ENCODE assay signal across 10 cellular contexts in the genomic region with DNA sequence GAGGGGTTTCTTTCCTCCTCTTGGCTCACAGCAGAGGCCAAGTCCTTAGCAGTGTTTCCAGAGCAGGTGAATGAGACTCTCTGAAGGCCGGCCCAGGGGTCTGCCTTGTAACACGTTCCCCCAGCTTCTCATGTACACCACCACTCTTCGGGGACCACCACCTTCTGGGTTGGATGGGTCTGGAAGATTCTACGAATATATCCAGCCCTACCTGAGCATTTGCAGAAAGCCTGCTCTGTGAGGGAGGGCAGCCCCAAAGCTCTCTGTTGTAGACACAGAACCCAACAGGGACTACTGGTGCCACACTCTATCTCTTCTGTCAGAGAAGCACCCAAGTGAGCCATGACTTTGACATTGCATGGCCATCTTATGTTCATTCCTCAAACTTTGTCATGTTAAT.
DNase-seq lines count a peak whose midpoint lies in the region; ATAC-seq and TF ChIP-seq lines count a peak whose summit lies in the region.
"Had no signal": no experiment of that assay in that cellular context is flagged by ENCODE, and none has a peak within 500 bp of the region (broad histone marks: within the 10 kb centered on the region; RNA-seq: fewer than 3 reads in every experiment).

No MANE protein-coding gene starts in this region.

- peak overlapping the region; percentile 83 to 90 (median 86) for H3K4me3 Mint-ChIP-seq in CD4-positive, alpha-beta memory T cell
- peak overlapping the region; percentile 7 to 95 (median 83) for H3K4me3 Mint-ChIP-seq in IgD-negative memory B cell

- intact Hi-C loops in CD4-positive, alpha-beta memory T cell (cut with micrococcal nuclease): loop anchor here (1.0 to 2.0 kb wide), 3 partner anchors 9 to 32 kb away; no protein-coding TSS in a partner anchor
- intact Hi-C loops in ascending aorta (cut with DNase I): loop anchor here (5.0 to 10.0 kb wide), 5 partner anchors 76 to 612 kb away; partner anchors contain the start of gene CREG1

- H2BK5ac ChIP-seq in neuronal stem cell (ENCODE audit: low read length): no peak overlapping the region

- no peak overlapping the region for H3K23ac ChIP-seq in neuronal stem cell (ENCODE audit: low read depth, low read length, poor library complexity)

- H3K14ac ChIP-seq in neuronal stem cell (ENCODE audit: low read length): no peak overlapping the region

- no peak overlapping the region for H3K18ac ChIP-seq in neuronal stem cell (ENCODE audit: low read length)

- H3K4me1 Mint-ChIP-seq in CD4-positive, alpha-beta memory T cell: peaks cover 55 to 82% (median 64%) of the 10 kb centered on the region in 4 donors
- peaks cover 0 to 7% (median 0%) of the 10 kb centered on the region in 3 donors for H3K4me1 Mint-ChIP-seq in IgD-negative memory B cell

- no peaks in the 10 kb centered on the region for H3K9me3 Mint-ChIP-seq in CD4-positive, alpha-beta memory T cell
- H3K9me3 Mint-ChIP-seq in IgD-negative memory B cell: peaks cover 0 to 2% (median 0%) of the 10 kb centered on the region in 3 donors

- H2AFZ ChIP-seq in neuronal stem cell (ENCODE audit: low read length): no peak overlapping the region

- H4K8ac ChIP-seq in neuronal stem cell (ENCODE audit: low read depth, low read length): no peak overlapping the region

- no peaks in the 10 kb centered on the region for H3K27me3 ChIP-seq in CD4-positive, alpha-beta memory T cell (ENCODE audit: insufficient read depth, low read length)
- H3K27me3 ChIP-seq in ascending aorta (no peaks in the 10 kb centered on the region), neuronal stem cell (ENCODE audit: control insufficient read depth in 3 of 3, insufficient read depth in 3 of 3, low read depth in 1 of 3, low read length in 3 of 3) (no peaks in the 10 kb centered on the region)
- H3K27me3 ChIP-seq: MG63 had no signal

- H3K79me1 ChIP-seq in neuronal stem cell (ENCODE audit: low read depth, low read length): no peaks in the 10 kb centered on the region

- H3K9ac ChIP-seq in neuronal stem cell (ENCODE audit: low read depth, low read length, poor library complexity): no peak overlapping the region

- H3K4me1 ChIP-seq in CD4-positive, alpha-beta memory T cell (ENCODE audit: insufficient read depth, low read length): peaks cover 83% of the 10 kb centered on the region
- H3K4me1 ChIP-seq in ascending aorta (peaks cover 0 to 4% of the 10 kb centered on the region in 2 donors), neuronal stem cell (ENCODE audit: control insufficient read depth in 2 of 2, insufficient read depth in 1 of 2, low read depth in 1 of 2, low read length in 2 of 2) (peaks cover 9 to 10% of the 10 kb centered on the region in 2 donors)

- peaks cover 8 to 39% of the 10 kb centered on the region in 2 donors for H3K36me3 Mint-ChIP-seq in CD4-positive, alpha-beta memory T cell
- H3K36me3 Mint-ChIP-seq in IgD-negative memory B cell: no peaks in the 10 kb centered on the region

- H3K4me3 ChIP-seq in CD4-positive, alpha-beta memory T cell (ENCODE audit: low read length in 2 of 2): peak overlapping the region in 1 of 2 donors; percentile 85
- H3K4me3 ChIP-seq in ascending aorta: peak overlapping the region in 1 of 2 donors; percentile 82
- no peak overlapping the region for H3K4me3 ChIP-seq in neuronal stem cell (ENCODE audit: low read length in 2 of 2)

- TF ChIP-seq CTCF in ascending aorta (IDR thresholded peaks at IDR 0.05): no peak

- H3K36me3 ChIP-seq in CD4-positive, alpha-beta memory T cell (ENCODE audit: insufficient read depth, low read length): peaks cover 4% of the 10 kb centered on the region
- no peaks in the 10 kb centered on the region for H3K36me3 ChIP-seq in ascending aorta
- H3K36me3 ChIP-seq in neuronal stem cell (replicated peaks in 1 of 2; ENCODE audit: control insufficient read depth in 2 of 2, insufficient read depth in 2 of 2, low read length in 2 of 2): no peaks in the 10 kb centered on the region
- H3K36me3 ChIP-seq: MG63 had no signal

- no peak overlapping the region for H4K91ac ChIP-seq in neuronal stem cell (ENCODE audit: low read depth, low read length, poor library complexity)

- H3K4me2 ChIP-seq in neuronal stem cell (ENCODE audit: insufficient read depth, low read length, poor library complexity, severe bottlenecking): no peak overlapping the region

- ATAC-seq in GM21515 (IDR thresholded peaks at IDR 0.05; ENCODE audit: unreplicated experiment): no peak

- peak overlapping the region; percentile 88 for H3K27ac ChIP-seq in CD4-positive, alpha-beta memory T cell (ENCODE audit: low read depth, low read length)
- H3K27ac ChIP-seq in ascending aorta (peak overlapping the region; percentile 88 to 91), neuronal stem cell (replicated peaks; ENCODE audit: low read length) (no peak overlapping the region)

- peak overlapping the region; percentile 90 to 98 (median 96) for H3K27ac Mint-ChIP-seq in CD4-positive, alpha-beta memory T cell
- H3K27ac Mint-ChIP-seq in IgD-negative memory B cell: peak overlapping the region in 1 of 3 donors; percentile 93

- WGBS in neuronal stem cell (ENCODE audit: extremely low coverage in 2 of 2, insufficient read length in 2 of 2, insufficient replicate concordance in 1 of 2), 2 donors: no CpG with 5 or more reads among the region's 4 CpGs

- no peak overlapping the region for H2BK12ac ChIP-seq in neuronal stem cell (ENCODE audit: low read length)

- H2BK120ac ChIP-seq in neuronal stem cell (ENCODE audit: low read depth, low read length): no peak overlapping the region

- no peaks in the 10 kb centered on the region for H3K9me3 ChIP-seq in CD4-positive, alpha-beta memory T cell (ENCODE audit: control insufficient read depth in 1 of 2, low read length in 2 of 2)
- no peaks in the 10 kb centered on the region for H3K9me3 ChIP-seq in ascending aorta
- no peaks in the 10 kb centered on the region for H3K9me3 ChIP-seq in neuronal stem cell (replicated peaks in 1 of 2; ENCODE audit: control insufficient read depth in 2 of 2, insufficient read depth in 1 of 2, low read depth in 1 of 2, low read length in 2 of 2)
- H3K9me3 ChIP-seq: MG63 had no signal

- H2AK5ac ChIP-seq in neuronal stem cell (ENCODE audit: low read depth, low read length): peak overlapping the region; percentile 16

- no peak for DNase-seq in CD4-positive, alpha-beta memory T cell
- DNase-seq in ascending aorta (ENCODE audit: low spot score in 2 of 2) (no peak), neuronal stem cell (ENCODE audit: low spot score) (no peak), NCI-H446 treated with DMSO at 0.1 percent for 48 hours (lab: John Stamatoyannopoulos, UW) (no peak), GOT3 (lab: John Stamatoyannopoulos, UW) (no peak), kidney glomerular epithelial cell (lab: John Stamatoyannopoulos, UW) (no peak)
- DNase-seq: DMS53 had no signal

- no peak overlapping the region for H3K4ac ChIP-seq in neuronal stem cell (ENCODE audit: low read length)

- no peaks in the 10 kb centered on the region for H3K27me3 Mint-ChIP-seq in CD4-positive, alpha-beta memory T cell
- H3K27me3 Mint-ChIP-seq in IgD-negative memory B cell: peaks cover 2% of the 10 kb centered on the region

- CTCF ChIA-PET in CD4-positive, alpha-beta memory T cell (lab: Charles Lee; ENCODE audit: partially characterized antibody): interaction anchor here (0.7 to 4.2 kb wide), 8 partner anchors 9 to 189 kb away, joined by 3 to 38 read pairs (median 8); partner anchors contain the start of gene CD247

- POLR2A ChIA-PET in CD4-positive, alpha-beta memory T cell (lab: Charles Lee; ENCODE audit: partially characterized antibody): interaction anchor here (1.3 to 10.3 kb wide), 17 partner anchors 10 to 480 kb away, joined by 4 to 230 read pairs (median 17); partner anchors contain the start of genes CD247, DCAF6 and POU2F1

- H2BK15ac ChIP-seq in neuronal stem cell (ENCODE audit: low read length): peak overlapping the region; percentile 28
